Comparison of ENCODE assay signal across 1 cellular context in genomic region chr7:101113860-101114259, GRCh38.
A peak's percentile ranks its signal among the peaks of the same experiment; 100 is the strongest.
TF ChIP-seq lines count a peak whose summit lies in the region.

No MANE protein-coding gene starts in this region.

TF ChIP-seq in HepG2, 621 proteins besides CTCF, POLR2A, EP300 and RAD21:
- TF ChIP-seq KAT2B (IDR thresholded peaks at IDR 0.05; ENCODE audit: borderline replicate concordance, low read depth, low read length) (no peak), ZNF441 (CRISPR knock-in tag; IDR thresholded peaks at IDR 0.05; ENCODE audit: borderline replicate concordance) (peak; percentile 90), ZNF770 (CRISPR knock-in tag; IDR thresholded peaks at IDR 0.05) (0 out of 2 replicates have a peak, but pooled peaks have one; percentile 18)
